In the genomic region with DNA sequence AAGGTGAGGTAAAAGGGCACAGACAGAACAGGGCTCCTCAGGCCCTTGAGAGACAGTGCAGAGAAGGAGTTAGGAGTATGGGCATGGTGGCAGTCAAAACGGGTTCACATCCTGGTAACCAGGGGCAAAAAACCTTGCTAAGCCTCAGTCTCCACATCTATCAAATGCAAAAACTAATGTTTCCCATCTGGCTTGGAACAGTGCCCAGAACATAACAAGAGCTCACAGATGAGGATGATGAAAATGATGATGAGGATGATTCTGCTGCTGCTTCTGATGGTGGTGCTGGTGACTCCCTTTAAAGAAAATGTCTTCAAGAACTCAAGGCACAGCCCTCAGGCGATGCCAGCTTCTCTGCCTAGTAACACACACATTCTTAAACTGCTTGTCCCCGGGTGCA, we compare ENCODE assay signal across 18 cellular contexts. TPM values are rescaled to one million over a fixed set of nuclear protein-coding genes. Genes with fewer than 3 reads are reported as not detected.
"Had no signal": no experiment of that assay in that cellular context is flagged by ENCODE, and none has a peak within 500 bp of the region (broad histone marks: within the 10 kb centered on the region; RNA-seq: fewer than 3 reads in every experiment).

No MANE protein-coding gene starts in this region.

- H3K4me3 ChIP-seq: gastroesophageal sphincter, neural progenitor cell, prostate gland, right atrium auricular region, tibial nerve had no signal

- H3K36me3 ChIP-seq: gastroesophageal sphincter, neural progenitor cell, prostate gland, right atrium auricular region, tibial nerve, WERI-Rb-1 had no signal

- H3K9me3 ChIP-seq: gastroesophageal sphincter, prostate gland, right atrium auricular region had no signal

- ATAC-seq: activated naive CD4-positive, alpha-beta T cell treated with anti-CD3 and anti-CD28 coated beads, Interleukin-2, amount 50 U/mL, for 72 hours; esophagus mucosa; gastroesophageal sphincter; left cardiac atrium; naive thymus-derived CD4-positive, alpha-beta T cell had no signal

- H3K4me2 ChIP-seq: neural progenitor cell had no signal

- H3K9ac ChIP-seq: neural progenitor cell had no signal

- H3K27me3 ChIP-seq: gastroesophageal sphincter, neural progenitor cell, right atrium auricular region, tibial nerve had no signal

- DNase-seq: activated CD4-positive, alpha-beta T cell treated with anti-CD3 and anti-CD28 coated beads for 1 hour; activated CD4-positive, alpha-beta T cell treated with anti-CD3 and anti-CD28 coated beads, Interleukin-2, amount 50 U/mL, for 4 hours; activated gamma-delta T cell treated with Interleukin-2 at 50 U/mL for 16 hours; effector CD8-positive, alpha-beta T cell; left cardiac atrium; mesenchymal stem cell; naive thymus-derived CD4-positive, alpha-beta T cell; T-helper 2 cell; WERI-Rb-1 had no signal

- H3K4me1 ChIP-seq: gastroesophageal sphincter, neural progenitor cell, prostate gland, right atrium auricular region, tibial nerve had no signal

- H3K27ac ChIP-seq: gastroesophageal sphincter, neural progenitor cell, prostate gland, right atrium auricular region, tibial nerve, WERI-Rb-1 had no signal

- H2AFZ ChIP-seq: neural progenitor cell had no signal

RNA-seq across cellular contexts. Expression of gene HHIPL2, which starts 24.1 kb away (rescaled TPM):
- total RNA-seq: gastroesophageal sphincter, lower leg skin, osteocyte had no signal
- polyA plus RNA-seq: naive thymus-derived CD4-positive, alpha-beta T cell had no signal
